ENCODE assay signal across 12 cellular contexts in genomic region chr11:78427615-78428272, GRCh38. TPM values are rescaled to one million over a fixed set of nuclear protein-coding genes. Genes with fewer than 3 reads are reported as not detected.
DNase-seq lines count a peak whose midpoint lies in the region; ATAC-seq, FAIRE-seq and TF ChIP-seq lines count a peak whose summit lies in the region.
"Had no signal": no experiment of that assay in that cellular context is flagged by ENCODE, and none has a peak within 500 bp of the region (broad histone marks: within the 10 kb centered on the region; RNA-seq: fewer than 3 reads in every experiment).

No MANE protein-coding gene starts in this region.

- H3K79me2 ChIP-seq in GM12878 (ENCODE audit: control insufficient read depth, insufficient read depth, low read length) (no peaks in the 10 kb centered on the region), Karpas-422 (ENCODE audit: low read length) (no peaks in the 10 kb centered on the region)

- under 1% methylated on average over 11 of the region's 11 CpGs for WGBS in GM12878 (ENCODE audit: insufficient coverage, insufficient replicate concordance, low lambda C conversion rate, missing lambda C conversion rate)

- SMC1A ChIA-PET in GM12878 (lab: Charles Lee; ENCODE audit: uncharacterized antibody, unreplicated experiment): interaction anchor here (0.7 to 6.2 kb wide), 13 partner anchors 9 to 139 kb away, joined by 3 to 87 read pairs (median 5); partner anchors contain the start of gene GAB2

- RAD21 ChIA-PET in GM12878 (lab: Charles Lee; ENCODE audit: unreplicated experiment): interaction anchor here (0.8 to 6.0 kb wide), 12 partner anchors 8 to 204 kb away, joined by 3 to 55 read pairs (median 4); partner anchors contain the start of gene GAB2

- H4K20me1 ChIP-seq in GM12878 (ENCODE audit: control insufficient read depth, insufficient read depth) (no peaks in the 10 kb centered on the region), Karpas-422 (ENCODE audit: insufficient read depth, low read depth, low read length) (no peaks in the 10 kb centered on the region)

- no peaks in the 10 kb centered on the region for H3K27me3 ChIP-seq in GM12878 (replicated peaks in 1 of 2; ENCODE audit: control insufficient read depth in 2 of 2, insufficient read depth in 2 of 2, low read length in 1 of 2)
- no peaks in the 10 kb centered on the region for H3K27me3 ChIP-seq in Karpas-422 (ENCODE audit: low read length)
- H3K27me3 ChIP-seq: suprapubic skin had no signal

- H3K4me2 ChIP-seq in GM12878 (ENCODE audit: control insufficient read depth, insufficient read depth) (peak overlapping the region; percentile 90), Karpas-422 (ENCODE audit: low read depth, low read length, poor library complexity, severe bottlenecking) (no peak overlapping the region)

- no peaks in the 10 kb centered on the region for H3K9me2 ChIP-seq in Karpas-422 (replicated peaks; ENCODE audit: insufficient read depth, low read length)

- H3K9me3 ChIP-seq in GM12878 (replicated peaks; ENCODE audit: control insufficient read depth, insufficient read depth, low read length): no peaks in the 10 kb centered on the region; the same call in 2 of the 3 replicates
- H3K9me3 ChIP-seq in Karpas-422 (ENCODE audit: low read length): no peaks in the 10 kb centered on the region
- H3K9me3 ChIP-seq: suprapubic skin had no signal

- TF ChIP-seq EP300 in GM12878 (IDR thresholded peaks at IDR 0.05; ENCODE audit: borderline replicate concordance in 1 of 2, control insufficient read depth in 1 of 2, low read depth in 2 of 2, low read length in 2 of 2): peak in 1 of 2 experiments; percentile 59; a peak in 1 of 4 replicates

- POLR2A ChIA-PET in GM12878 (lab: Charles Lee): interaction anchor here (1.0 to 3.3 kb wide), 6 partner anchors 9 to 137 kb away, joined by 3 to 12 read pairs (median 3); partner anchors contain the start of gene GAB2

- TF ChIP-seq CTCF in natural killer cell (IDR thresholded peaks at IDR 0.05): no peak
- no peak for TF ChIP-seq CTCF in GM12878 (IDR thresholded peaks at IDR 0.05 in 2 of 3, conservative IDR thresholded peaks at IDR 0.05 in 1 of 3; ENCODE audit: control insufficient read depth in 2 of 3, extremely low read depth in 1 of 3, insufficient read depth in 1 of 3, low read depth in 3 of 3, low read length in 3 of 3)
- TF ChIP-seq CTCF in mesothelial cell of epicardium (IDR thresholded peaks at IDR 0.05; ENCODE audit: unreplicated experiment): no peak

- H3K4me3 ChIP-seq in GM12878 (peak overlapping the region; percentile 46), Karpas-422 (ENCODE audit: low read length) (no peak overlapping the region)
- H3K4me3 ChIP-seq: suprapubic skin had no signal

- H3K4me1 ChIP-seq in GM12878 (ENCODE audit: control insufficient read depth, insufficient read depth, low read length) (peaks cover 57% of the 10 kb centered on the region), Karpas-422 (ENCODE audit: low read length) (peaks cover 22% of the 10 kb centered on the region)

- in situ Hi-C loops in GM12878 (cut with MboI): no loop called here

- no peaks in the 10 kb centered on the region for H3K9me3 Mint-ChIP-seq in natural killer cell treated with Interleukin-12 subunit alpha and Interleukin-12 subunit beta and Interleukin-15 and Interleukin-18, amount 100 ng/mL, for 72 hours
- H3K9me3 Mint-ChIP-seq in natural killer cell (no peaks in the 10 kb centered on the region), mesothelial cell of epicardium (no peaks in the 10 kb centered on the region)

- ATAC-seq in natural killer cell treated with Interleukin-12 subunit alpha and Interleukin-12 subunit beta and Interleukin-15 and Interleukin-18, amount 100 ng/mL, for 72 hours: peak; percentile 76 to 88
- ATAC-seq in natural killer cell (no peak), HG02763 (IDR thresholded peaks at IDR 0.05; ENCODE audit: unreplicated experiment) (peak; percentile 30), GM12878 (peak; percentile 84), HG03025 (IDR thresholded peaks at IDR 0.05; ENCODE audit: low FRiP score, unreplicated experiment) (no peak)

- peak overlapping the region; percentile 54 for H3K27ac ChIP-seq in GM12878 (ENCODE audit: control insufficient read depth, insufficient read depth)
- no peak overlapping the region for H3K27ac ChIP-seq in Karpas-422 (ENCODE audit: low read length)
- H3K27ac ChIP-seq: C4-2B, suprapubic skin had no signal

- peak overlapping the region; percentile 45 for H2AFZ ChIP-seq in GM12878 (ENCODE audit: control insufficient read depth, low read depth, low read length)
- H2AFZ ChIP-seq in Karpas-422 (ENCODE audit: low read length): no peak overlapping the region

- no TSS peak for BruUV-seq in GM12878 (replicated peaks; lab: Mats Ljungman, UMichigan)

- peak; percentile 13 for FAIRE-seq in GM12878 (lab: Jason Lieb, UNC)

- no peak for TF ChIP-seq RAD21 in GM12878 (IDR thresholded peaks at IDR 0.05; ENCODE audit: insufficient read depth, low read depth, low read length)

- peak overlapping the region; percentile 78 for H3K4me3 Mint-ChIP-seq in natural killer cell treated with Interleukin-12 subunit alpha and Interleukin-12 subunit beta and Interleukin-15 and Interleukin-18, amount 100 ng/mL, for 72 hours
- no peak overlapping the region for H3K4me3 Mint-ChIP-seq in natural killer cell
- H3K4me3 Mint-ChIP-seq in mesothelial cell of epicardium: no peak overlapping the region

- peak overlapping the region; percentile 11 to 52 for H3K27ac Mint-ChIP-seq in natural killer cell treated with Interleukin-12 subunit alpha and Interleukin-12 subunit beta and Interleukin-15 and Interleukin-18, amount 100 ng/mL, for 72 hours
- H3K27ac Mint-ChIP-seq in natural killer cell (no peak overlapping the region), mesothelial cell of epicardium (no peak overlapping the region)

- intact Hi-C loops in natural killer cell (cut with micrococcal nuclease) (no loop called here), GM12878 (cut with micrococcal nuclease; ENCODE audit: unreplicated experiment) (loop anchor here (5.0 to 10.0 kb wide), 2 partner anchors 290 to 353 kb away; partner anchors contain the start of genes ALG8 and NDUFC2)

- H3K36me3 Mint-ChIP-seq in natural killer cell treated with Interleukin-12 subunit alpha and Interleukin-12 subunit beta and Interleukin-15 and Interleukin-18, amount 100 ng/mL, for 72 hours: no peaks in the 10 kb centered on the region
- H3K36me3 Mint-ChIP-seq in natural killer cell (no peaks in the 10 kb centered on the region), mesothelial cell of epicardium (peaks cover 3% of the 10 kb centered on the region)

- no peak overlapping the region for H3K9ac ChIP-seq in GM12878 (ENCODE audit: control insufficient read depth, insufficient read depth, low read length)
- H3K9ac ChIP-seq in Karpas-422 (ENCODE audit: low read length): no peak overlapping the region

- peaks cover 0 to 5% of the 10 kb centered on the region in 2 donors for H3K27me3 Mint-ChIP-seq in natural killer cell treated with Interleukin-12 subunit alpha and Interleukin-12 subunit beta and Interleukin-15 and Interleukin-18, amount 100 ng/mL, for 72 hours
- H3K27me3 Mint-ChIP-seq in natural killer cell (ENCODE audit: low read depth in 2 of 2) (peaks cover 0 to 6% of the 10 kb centered on the region in 2 donors), mesothelial cell of epicardium (ENCODE audit: low read depth) (no peaks in the 10 kb centered on the region)

- CTCF ChIA-PET in GM12878 (lab: Yijun Ruan, JAX): interaction anchor here (0.5 to 6.6 kb wide), 10 partner anchors 9 to 1693 kb away, joined by 3 to 102 read pairs (median 4); partner anchors contain the start of gene GAB2

- no peak for TF ChIP-seq POLR2A in GM12878 (IDR thresholded peaks at IDR 0.05; ENCODE audit: low read depth, low read length)

- peaks cover 22 to 38% of the 10 kb centered on the region in 2 donors for H3K4me1 Mint-ChIP-seq in natural killer cell treated with Interleukin-12 subunit alpha and Interleukin-12 subunit beta and Interleukin-15 and Interleukin-18, amount 100 ng/mL, for 72 hours (ENCODE audit: low read depth in 2 of 2)
- H3K4me1 Mint-ChIP-seq in natural killer cell: peaks cover 0 to 7% of the 10 kb centered on the region in 2 donors
- H3K4me1 Mint-ChIP-seq in mesothelial cell of epicardium: peaks cover 45% of the 10 kb centered on the region

- H3K36me3 ChIP-seq in GM12878 (ENCODE audit: control insufficient read depth in 2 of 2, insufficient read depth in 2 of 2, low read length in 1 of 2) (no peaks in the 10 kb centered on the region), Karpas-422 (ENCODE audit: insufficient read depth, low read length) (no peaks in the 10 kb centered on the region)
- H3K36me3 ChIP-seq: suprapubic skin had no signal

- DNase-seq in natural killer cell treated with Interleukin-12 subunit alpha and Interleukin-12 subunit beta and Interleukin-15 and Interleukin-18, amount 100 ng/mL, for 72 hours (ENCODE audit: low spot score): no peak
- DNase-seq in natural killer cell (no peak), GM12878 (ENCODE audit: low read depth, low spot score) (no peak), Karpas-422 (no peak), EL (no peak), mesothelial cell of epicardium (ENCODE audit: low spot score in 2 of 2, unreplicated experiment in 2 of 2) (no peak)
- DNase-seq: activated effector memory CD4-positive, alpha-beta T cell treated with Interleukin-2 at 50 U/mL for 16 hours; NCI-H82 had no signal

TF ChIP-seq in GM12878, 131 proteins besides CTCF, POLR2A, EP300 and RAD21 (continues in another document):
- no peak for TF ChIP-seq ZNF622 (IDR thresholded peaks at IDR 0.05)

RNA-seq across cellular contexts. Expression of gene GAB2, which starts 10.1 kb away (rescaled TPM):
- total RNA-seq in natural killer cell treated with Interleukin-12 subunit alpha and Interleukin-12 subunit beta and Interleukin-15 and Interleukin-18, amount 100 ng/mL, for 72 hours: 1 to 10 TPM; 1.9 to 8.7 TPM
- total RNA-seq in natural killer cell (10 to 100 TPM in 1 of 3 donors, 1 to 10 TPM in 2; 4.3 to 58.4 (median 8.1) TPM), GM12878 (2014; rRNA removed) (4.8 and 5.7 TPM in 2 replicates), GM12878 (2014; rRNA removed; fragmentation: Illumina TruSeq; extraction: Trizol) (5.7 and 6.4 TPM in 2 replicates), GM12878 (2021) (12.0 and 12.6 TPM in 2 replicates), mesothelial cell of epicardium (38.9 to 43.6 TPM (median 39.9 TPM) in 3 replicates)
- 6.6 and 9.8 TPM in 2 replicates for total RNA-seq in GM12878 (2013; cell fraction: nucleolus; rRNA removed)
- 3.8 TPM for polyA plus RNA-seq in GM12878 (2011; ENCODE audit: low read depth)
- polyA plus RNA-seq in GM12878 (2011; rRNA removed) (0.24 and 0.69 TPM in 2 replicates), GM12878 (2014; fragmentation: Illumina TruSeq; extraction: Trizol) (7.9 and 8.7 TPM in 2 replicates), GM12878 (2014; fragmentation: Nextera tagmentation; extraction: Ambion mirVana) (1 to 10 TPM; 1.1 to 2.1 TPM), GM12878 (2014; rRNA removed) (5.0 and 5.2 TPM in 2 replicates), GM12878 (2016; fragmentation: Nextera tagmentation; extraction: Ambion mirVana) (1 to 10 TPM; 1.6 to 2.8 TPM)
- polyA plus RNA-seq in GM12878 (2011; cell fraction: cytosol; rRNA removed): 0.25 and 0.38 TPM in 2 replicates
- 0.67 and 0.76 TPM in 2 replicates for polyA plus RNA-seq in GM12878 (2011; cell fraction: nucleus; rRNA removed)
- polyA plus RNA-seq in GM12878 (2012): 5.4 and 6.4 TPM in 2 replicates
- polyA minus RNA-seq in GM12878 (2011; rRNA and poly(A)+ RNA removed): 0.66 and 1.7 TPM in 2 replicates
- polyA minus RNA-seq in GM12878 (2011; cell fraction: cytosol; rRNA and poly(A)+ RNA removed): 0.94 TPM in 1 of 2 replicates, not detected in the other
- 0.38 and 0.48 TPM in 2 replicates for polyA minus RNA-seq in GM12878 (2011; cell fraction: nucleus; rRNA and poly(A)+ RNA removed)
- 2.6 and 2.7 TPM in 2 replicates for total RNA-seq in Karpas-422 (2014; rRNA removed; shearing (Covaris generic); ENCODE audit: low replicate concordance)

Comparison
In these comparisons a context has a peak if more than half of its experiments do, and no peak if none do; other contexts are left out.
1. ATAC-seq: peak in natural killer cell treated with Interleukin-12 subunit alpha and Interleukin-12 subunit beta and Interleukin-15 and Interleukin-18, amount 100 ng/mL, for 72 hours (2 of 2), HG02763 (single experiment) and GM12878 (single experiment); none in natural killer cell (0 of 3) and HG03025 (single experiment).
2. H3K27ac Mint-ChIP-seq: peak in natural killer cell treated with Interleukin-12 subunit alpha and Interleukin-12 subunit beta and Interleukin-15 and Interleukin-18, amount 100 ng/mL, for 72 hours (2 of 2); none in natural killer cell (0 of 2) and mesothelial cell of epicardium (single experiment).